11 cellular contexts compared by ENCODE assay signal in the genomic region with DNA sequence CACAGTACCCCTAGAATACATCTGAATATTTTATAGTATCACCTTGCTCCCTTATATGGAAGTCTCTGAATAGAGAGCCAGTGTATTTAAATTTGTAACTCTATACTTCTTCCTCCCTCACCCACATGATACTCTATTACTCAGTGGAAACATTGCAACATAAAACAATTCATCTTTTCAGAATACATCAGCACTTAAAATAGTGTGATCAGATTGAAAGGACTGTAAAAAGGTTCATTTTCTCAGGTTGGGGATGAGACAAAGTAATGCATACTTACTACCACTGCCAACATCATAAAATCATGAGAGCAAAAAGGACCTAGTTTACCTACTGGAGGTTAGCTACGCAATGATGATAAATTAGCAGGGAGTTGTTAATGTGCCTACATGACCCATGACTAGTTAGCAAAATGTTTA. TPM values are rescaled to one million over a fixed set of nuclear protein-coding genes. Genes with fewer than 3 reads are reported as not detected.
DNase-seq lines count a peak whose midpoint lies in the region; ATAC-seq and TF ChIP-seq lines count a peak whose summit lies in the region.
"Had no signal": no experiment of that assay in that cellular context is flagged by ENCODE, and none has a peak within 500 bp of the region (broad histone marks: within the 10 kb centered on the region; RNA-seq: fewer than 3 reads in every experiment).

No MANE protein-coding gene starts in this region.

- H3K27me3 ChIP-seq in mammary epithelial cell (ENCODE audit: insufficient read depth, low read length): no peaks in the 10 kb centered on the region

- dilution Hi-C loops in mammary epithelial cell (cut with HindIII; ENCODE audit: low sequenced_read_pairs): no loop called here

- H3K4me3 ChIP-seq in mammary epithelial cell (replicated peaks in 1 of 3; ENCODE audit: insufficient read depth in 1 of 3, low read depth in 2 of 3, low read length in 3 of 3): no peak overlapping the region

- TF ChIP-seq CTCF in mammary epithelial cell (conservative IDR thresholded peaks at IDR 0.05 in 1 of 2, IDR thresholded peaks at IDR 0.05 in 1 of 2; ENCODE audit: extremely low read depth in 1 of 2, insufficient read depth in 1 of 2, low read depth in 1 of 2, low read length in 2 of 2): no peak

- CTCF ChIA-PET in mammary epithelial cell (lab: Charles Lee; ENCODE audit: low non-redundant PET): no interaction called here

- no peaks in the 10 kb centered on the region for H4K20me1 ChIP-seq in mammary epithelial cell (ENCODE audit: insufficient read depth, low read length)

- H3K79me2 ChIP-seq in mammary epithelial cell (ENCODE audit: insufficient read depth, low read length): no peaks in the 10 kb centered on the region

- no peaks in the 10 kb centered on the region for H3K9me3 ChIP-seq in mammary epithelial cell (replicated peaks; ENCODE audit: insufficient read depth, low read length)

- peak overlapping the region; percentile 90 for H3K27ac ChIP-seq in mammary epithelial cell (ENCODE audit: insufficient read depth, low read depth, low read length)

- in situ Hi-C loops in mammary epithelial cell (cut with MboI; ENCODE audit: low sequenced_read_pairs in 2 of 2): no loop called here

- DNase-seq in AG20443 (ENCODE audit: low spot score): peak; percentile 32
- peak; percentile 89 for DNase-seq in mammary epithelial cell
- DNase-seq in left colon: no peak
- no peak for DNase-seq in HK-2 (ENCODE audit: unreplicated experiment)
- no peak for DNase-seq in activated naive CD4-positive, alpha-beta T cell treated with anti-CD3 and anti-CD28 coated beads, Interleukin-2, amount 50 U/mL, for 16 hours
- DNase-seq in amygdala (lab: John Stamatoyannopoulos, UW): no peak
- DNase-seq: HFFc6; NCI-H1694 treated with DMSO at 0.1 percent for 48 hours; stimulated activated CD4-positive, alpha-beta T cell treated with anti-CD3 and anti-CD28 coated beads, Interleukin-4, amount 100 ng/mL, for 1 hour had no signal

- peaks cover 28% of the 10 kb centered on the region for H3K4me1 ChIP-seq in mammary epithelial cell (ENCODE audit: insufficient read depth, low read length)

- peak; percentile 28 for ATAC-seq in left colon
- ATAC-seq in HG03342 (IDR thresholded peaks at IDR 0.05; ENCODE audit: unreplicated experiment): no peak

- no peak for TF ChIP-seq EP300 in Ishikawa (IDR thresholded peaks at IDR 0.05; ENCODE audit: borderline replicate concordance)

- no peak overlapping the region for H3K9ac ChIP-seq in mammary epithelial cell (ENCODE audit: insufficient read depth, low read length)

- intact Hi-C loops in mammary epithelial cell (cut with micrococcal nuclease) (no loop called here), left colon (cut with DNase I, micrococcal nuclease) (no loop called here)

- no peak for TF ChIP-seq RAD21 in Ishikawa (IDR thresholded peaks at IDR 0.05; ENCODE audit: low read depth)

- 100% methylated on average over 1 of the region's 1 CpG for WGBS in mammary epithelial cell (ENCODE audit: low coverage, missing lambda C conversion rate)

- H3K36me3 ChIP-seq in mammary epithelial cell (ENCODE audit: insufficient read depth, low read length): no peaks in the 10 kb centered on the region

- H3K4me2 ChIP-seq in mammary epithelial cell (ENCODE audit: insufficient read depth, low read depth, low read length): peak overlapping the region; percentile 2

- no TSS peak for BruUV-seq in mammary epithelial cell (replicated peaks; lab: Mats Ljungman, UMichigan)

- no peak overlapping the region for H2AFZ ChIP-seq in mammary epithelial cell (ENCODE audit: low read depth, low read length)

TF ChIP-seq in Ishikawa, 13 proteins besides CTCF, POLR2A, EP300 and RAD21:
- TF ChIP-seq CREB1 (IDR thresholded peaks at IDR 0.05; ENCODE audit: low read depth): no peak
- peak; percentile 94 for TF ChIP-seq CEBPB (IDR thresholded peaks at IDR 0.05)
- no peak for TF ChIP-seq FOXM1 (IDR thresholded peaks at IDR 0.05; ENCODE audit: borderline replicate concordance, low read depth)

RNA-seq across cellular contexts. Expression of a gene that starts 13.8 kb away (rescaled TPM):
- total RNA-seq in mammary epithelial cell: 10 to 100 TPM; 13.1 to 16.3 TPM
- 4.0 TPM for polyA plus RNA-seq in mammary epithelial cell
- 4.0 TPM for polyA minus RNA-seq in mammary epithelial cell
- 10 to 100 TPM; 26.2 to 33.7 TPM for total RNA-seq in left colon
- total RNA-seq: HFFc6 had no signal

Comparison
In these comparisons a context has a peak if more than half of its experiments do, and no peak if none do; other contexts are left out.
1. DNase-seq: peak in AG20443 (single experiment) and mammary epithelial cell (single experiment); none in left colon (0 of 2), HK-2 (single experiment), activated naive CD4-positive, alpha-beta T cell treated with anti-CD3 and anti-CD28 coated beads, Interleukin-2, amount 50 U/mL, for 16 hours (single experiment) and amygdala (0 of 56).